Comparison of ENCODE assay signal across 1 cellular context in the genomic region with DNA sequence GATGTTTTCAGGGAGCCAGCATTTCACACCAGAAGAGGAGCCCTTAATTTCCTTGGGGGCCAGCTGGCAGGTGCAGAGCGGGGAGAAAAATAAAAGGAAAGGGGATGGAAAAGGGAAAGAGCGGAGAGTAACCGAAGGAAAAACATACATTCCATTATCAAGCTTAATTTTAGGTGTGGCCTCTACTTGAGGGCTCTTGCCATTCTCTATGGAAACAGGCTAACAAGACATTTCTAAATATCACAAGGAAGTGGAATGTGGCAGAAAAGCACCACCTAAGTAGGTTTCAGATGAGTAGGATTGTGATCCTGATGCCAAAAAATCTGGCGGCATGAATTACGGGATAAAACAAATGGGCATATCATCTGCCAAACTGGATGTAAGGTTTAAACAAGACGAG.
TF ChIP-seq lines count a peak whose summit lies in the region.

No MANE protein-coding gene starts in this region.

TF ChIP-seq in HCT116, 20 proteins besides CTCF, POLR2A, EP300 and RAD21 (continued from another document):
- TF ChIP-seq EZH2phosphoT487 (IDR thresholded peaks at IDR 0.05; ENCODE audit: borderline replicate concordance) (no peak), CBX3 (IDR thresholded peaks at IDR 0.05; ENCODE audit: low read depth) (no peak), SIN3A (IDR thresholded peaks at IDR 0.05; ENCODE audit: low read depth) (no peak), YY1 (IDR thresholded peaks at IDR 0.05; ENCODE audit: extremely low read depth, insufficient replicate concordance, low read depth, low read length) (no peak), POLR2AphosphoS5 (IDR thresholded peaks at IDR 0.05; ENCODE audit: low read depth, low read length) (no peak)
- TF ChIP-seq, protein P1, sequence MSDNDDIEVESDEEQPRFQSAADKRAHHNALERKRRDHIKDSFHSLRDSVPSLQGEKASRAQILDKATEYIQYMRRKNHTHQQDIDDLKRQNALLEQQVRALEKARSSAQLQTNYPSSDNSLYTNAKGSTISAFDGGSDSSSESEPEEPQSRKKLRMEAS (IDR thresholded peaks at IDR 0.05): no peak
